Comparison of ENCODE assay signal across 10 cellular contexts in genomic region chr11:66020618-66021357, GRCh38. TPM values are rescaled to one million over a fixed set of nuclear protein-coding genes. Genes with fewer than 3 reads are reported as not detected.
DNase-seq lines count a peak whose midpoint lies in the region; ATAC-seq lines count a peak whose summit lies in the region.
"Had no signal": no experiment of that assay in that cellular context is flagged by ENCODE, and none has a peak within 500 bp of the region (broad histone marks: within the 10 kb centered on the region; RNA-seq: fewer than 3 reads in every experiment).

No MANE protein-coding gene starts in this region.

- H3K27ac ChIP-seq in SJCRH30, result no peak overlapping the region

- no peaks in the 10 kb centered on the region for H3K36me3 ChIP-seq in SJCRH30

- peaks cover 13% of the 10 kb centered on the region for H3K4me1 ChIP-seq in SJCRH30

- no peaks in the 10 kb centered on the region for H3K27me3 ChIP-seq in SJCRH30

- ATAC-seq in esophagus mucosa, result peak; percentile 55
- ATAC-seq in GM19023 (IDR thresholded peaks at IDR 0.05; ENCODE audit: unreplicated experiment), result no peak

- no peaks in the 10 kb centered on the region for H3K9me3 ChIP-seq in SJCRH30 (replicated peaks)

- DNase-seq in SHP77 (lab: John Stamatoyannopoulos, UW) (peak; percentile 43 to 53), SHP77 treated with DMSO at 0.1 percent for 48 hours (lab: John Stamatoyannopoulos, UW) (no peak), SJCRH30 (peak; percentile 82 to 84), amygdala (lab: John Stamatoyannopoulos, UW) (no peak)
- peak; percentile 10 to 33 for DNase-seq in stimulated activated CD8-positive, alpha-beta memory T cell treated with anti-CD3 and anti-CD28 coated beads, Interleukin-2, amount 100 ng/mL, for 48 hours (ENCODE audit: low read depth in 2 of 2)
- DNase-seq in activated CD4-positive, alpha-beta T cell treated with anti-CD3 and anti-CD28 coated beads for 48 hours, result no peak
- DNase-seq: endodermal cell had no signal

- H3K4me3 ChIP-seq in SJCRH30, result no peak overlapping the region

RNA-seq across cellular contexts. Expression of gene CATSPER1, which starts 5.5 kb away (rescaled TPM):
- 0.24 and 0.51 TPM in 2 replicates for total RNA-seq in SJCRH30 (2014; rRNA removed; shearing (Covaris generic))
- not detected for total RNA-seq in esophagus mucosa
- total RNA-seq: endodermal cell; T-helper 1 cell treated with Interleukin-12 subunit alpha and Interleukin-12 subunit beta and Interleukin-4 antibody, amounts not matched to agents 30 ng/mL and 1 ng/mL, for 36 hours had no signal

RNA-seq across cellular contexts. Expression of gene CST6, which starts 9.0 kb away (rescaled TPM):
- total RNA-seq in SJCRH30 (2014; rRNA removed; shearing (Covaris generic)), result not detected in 2 replicates
- 9.2 TPM for total RNA-seq in esophagus mucosa

RNA-seq across cellular contexts. Expression of gene BANF1, which starts 18.5 kb away (rescaled TPM):
- 181 and 199 TPM in 2 replicates for total RNA-seq in SJCRH30 (2014; rRNA removed; shearing (Covaris generic))
- total RNA-seq in esophagus mucosa, result 145 TPM

RNA-seq across cellular contexts. Expression of gene EIF1AD, which starts 18.8 kb away (rescaled TPM):
- total RNA-seq in SJCRH30 (2014; rRNA removed; shearing (Covaris generic)), result 52.9 and 55.1 TPM in 2 replicates
- total RNA-seq in esophagus mucosa, result 23.0 TPM

RNA-seq across cellular contexts. Expression of gene GAL3ST3, which starts 28.2 kb away (rescaled TPM):
- total RNA-seq in SJCRH30 (2014; rRNA removed; shearing (Covaris generic)), result not detected in 2 replicates
- not detected for total RNA-seq in esophagus mucosa
- total RNA-seq: T-helper 1 cell treated with Interleukin-12 subunit alpha and Interleukin-12 subunit beta and Interleukin-4 antibody, amounts not matched to agents 30 ng/mL and 1 ng/mL, for 36 hours had no signal

Comparison
In these comparisons a context has a peak if more than half of its experiments do, and no peak if none do; other contexts are left out.
1. DNase-seq: peak in SHP77 (2 of 2), SJCRH30 (2 of 2) and stimulated activated CD8-positive, alpha-beta memory T cell treated with anti-CD3 and anti-CD28 coated beads, Interleukin-2, amount 100 ng/mL, for 48 hours (2 of 2); none in SHP77 treated with DMSO at 0.1 percent for 48 hours (single experiment), amygdala (0 of 56) and activated CD4-positive, alpha-beta T cell treated with anti-CD3 and anti-CD28 coated beads for 48 hours (single experiment).
2. RNA of gene CST6, which starts 9.0 kb away (total RNA-seq): 9.2 TPM in esophagus mucosa (single experiment); not detected in SJCRH30; every median in the first group is over 10 times any median in the second.